11 cellular contexts compared by ENCODE assay signal in genomic region chr2:237677951-237678481, GRCh38. TPM values are rescaled to one million over a fixed set of nuclear protein-coding genes. Genes with fewer than 3 reads are reported as not detected.
A peak's percentile ranks its signal among the peaks of the same experiment; 100 is the strongest.
DNase-seq lines count a peak whose midpoint lies in the region; ATAC-seq and TF ChIP-seq lines count a peak whose summit lies in the region.
"Had no signal": no experiment of that assay in that cellular context is flagged by ENCODE, and none has a peak within 500 bp of the region (broad histone marks: within the 10 kb centered on the region; RNA-seq: fewer than 3 reads in every experiment).

No MANE protein-coding gene starts in this region.

- peak overlapping the region; percentile 96 for H3K18ac ChIP-seq in IMR-90 (ENCODE audit: low read depth, low read length)

- H3K36me3 ChIP-seq in IMR-90 (ENCODE audit: control insufficient read depth, insufficient read depth, low read length) = peaks cover 2% of the 10 kb centered on the region; the same call in 1 of the 2 replicates
- H3K36me3 ChIP-seq in ascending aorta = peaks cover 0 to 2% of the 10 kb centered on the region in 2 donors
- H3K36me3 ChIP-seq: cardiac muscle cell had no signal

- peak overlapping the region; percentile 90 for H4K5ac ChIP-seq in IMR-90 (ENCODE audit: low read depth, low read length)

- peaks cover 5% of the 10 kb centered on the region; the same call in 1 of the 2 replicates for H4K20me1 ChIP-seq in IMR-90 (ENCODE audit: insufficient read depth, low read length)

- no peaks in the 10 kb centered on the region for H3K27me3 Mint-ChIP-seq in stimulated activated memory B cell treated with anti-CD40 and anti-IgM and Interleukin-4, amounts not matched to agents 10 μg/mL and 1 μg/mL and 100 μg/mL, for 72 hours

- H3K4ac ChIP-seq in IMR-90 (ENCODE audit: low read depth, low read length) = peak overlapping the region; percentile 94

- H2AK5ac ChIP-seq in IMR-90 (ENCODE audit: low read depth, low read length) = peak overlapping the region; percentile 93

- peak overlapping the region; percentile 95; the same call in 2 of the 3 replicates for H2BK15ac ChIP-seq in IMR-90 (ENCODE audit: low read depth, low read length)

- peak overlapping the region; percentile 91 for H3K4me2 ChIP-seq in IMR-90 (ENCODE audit: low read depth, low read length)

- H3K27ac ChIP-seq in IMR-90 (ENCODE audit: insufficient read depth, low read length) = peak overlapping the region; percentile 100
- peak overlapping the region; percentile 83 to 86 for H3K27ac ChIP-seq in ascending aorta
- H3K27ac ChIP-seq: cardiac muscle cell had no signal

- TF ChIP-seq RAD21 in IMR-90 (IDR thresholded peaks at IDR 0.05; ENCODE audit: low read length) = no peak

- H3K4me1 Mint-ChIP-seq in stimulated activated memory B cell treated with anti-CD40 and anti-IgM and Interleukin-4, amounts not matched to agents 10 μg/mL and 1 μg/mL and 100 μg/mL, for 72 hours = peaks cover 51% of the 10 kb centered on the region

- H3K79me1 ChIP-seq in IMR-90 (ENCODE audit: low read depth in 1 of 2, low read length in 2 of 2) = peaks cover 31 to 87% of the 10 kb centered on the region in 2 experiments

- no peak for TF ChIP-seq CTCF in IMR-90 (conservative IDR thresholded peaks at IDR 0.05; ENCODE audit: low read depth, low read length)
- TF ChIP-seq CTCF in ascending aorta (IDR thresholded peaks at IDR 0.05) = no peak

- H2BK20ac ChIP-seq in IMR-90 (ENCODE audit: low read depth, low read length) = peak overlapping the region; percentile 93

- intact Hi-C loops in IMR-90 (cut with micrococcal nuclease) = loop anchor here (10.0 kb wide), 1 partner anchor 607 kb away; the partner anchor contains the start of gene PER2
- intact Hi-C loops in ascending aorta (cut with DNase I) = loop anchor here (2.0 to 5.0 kb wide), 2 partner anchors 13 to 81 kb away; no protein-coding TSS in a partner anchor

- no peaks in the 10 kb centered on the region for H3K27me3 ChIP-seq in IMR-90 (ENCODE audit: control insufficient read depth, insufficient read depth, low read length)
- H3K27me3 ChIP-seq in ascending aorta = no peaks in the 10 kb centered on the region
- H3K27me3 ChIP-seq: cardiac muscle cell had no signal

- POLR2A ChIA-PET in IMR-90 (lab: Charles Lee; ENCODE audit: unreplicated experiment) = interaction anchor here (1.3 kb wide), 1 partner anchor 10 kb away, joined by 4 read pairs; no protein-coding TSS in a partner anchor

- in situ Hi-C loops in IMR-90 (cut with MboI; ENCODE audit: low sequenced_read_pairs) = no loop called here

- no peak for TF ChIP-seq POLR2A in IMR-90 (IDR thresholded peaks at IDR 0.05; ENCODE audit: low read depth, low read length)

- peak overlapping the region; percentile 90 for H3K27ac Mint-ChIP-seq in stimulated activated memory B cell treated with anti-CD40 and anti-IgM and Interleukin-4, amounts not matched to agents 10 μg/mL and 1 μg/mL and 100 μg/mL, for 72 hours

- no peak overlapping the region for H3K4me3 ChIP-seq in IMR-90 (ENCODE audit: insufficient read depth, low read depth, low read length)
- no peak overlapping the region for H3K4me3 ChIP-seq in ascending aorta
- H3K4me3 ChIP-seq: cardiac muscle cell had no signal

- dilution Hi-C loops in IMR-90 (cut with HindIII; ENCODE audit: low sequenced_read_pairs, unreplicated experiment) = no loop called here

- no TSS peak for BruUV-seq in IMR-90 (replicated peaks; lab: Mats Ljungman, UMichigan)

- peak overlapping the region; percentile 92 for H2BK120ac ChIP-seq in IMR-90 (ENCODE audit: low read depth, low read length)

- H3K9me3 Mint-ChIP-seq in stimulated activated memory B cell treated with anti-CD40 and anti-IgM and Interleukin-4, amounts not matched to agents 10 μg/mL and 1 μg/mL and 100 μg/mL, for 72 hours = no peaks in the 10 kb centered on the region
- H3K9me3 Mint-ChIP-seq: nephron had no signal

- CTCF ChIA-PET in IMR-90 (lab: Yijun Ruan, JAX) = interaction anchor here (1.3 to 1.5 kb wide), 2 partner anchors 9 to 67 kb away, joined by 4 to 8 read pairs; no protein-coding TSS in a partner anchor

- peak overlapping the region; percentile 74 for H2AK9ac ChIP-seq in IMR-90 (replicated peaks; ENCODE audit: low read depth, low read length, poor library complexity)

- no peak overlapping the region for H3K4me3 Mint-ChIP-seq in stimulated activated memory B cell treated with anti-CD40 and anti-IgM and Interleukin-4, amounts not matched to agents 10 μg/mL and 1 μg/mL and 100 μg/mL, for 72 hours
- H3K4me3 Mint-ChIP-seq: nephron had no signal

- no CpG with 5 or more reads among the region's 7 CpGs for WGBS in IMR-90 (ENCODE audit: extremely low coverage in 2 of 2, insufficient read length in 1 of 2), 2 experiments

- peak overlapping the region; percentile 67 for H3K9ac ChIP-seq in IMR-90 (ENCODE audit: low read depth, low read length)

- H3K9me3 ChIP-seq in IMR-90 (ENCODE audit: control insufficient read depth, insufficient read depth, low read length) (no peaks in the 10 kb centered on the region), ascending aorta (no peaks in the 10 kb centered on the region)

- H3K23ac ChIP-seq in IMR-90 (ENCODE audit: low read depth, low read length) = peak overlapping the region; percentile 96; the same call in 1 of the 2 replicates

- H4K91ac ChIP-seq in IMR-90 (ENCODE audit: insufficient read depth, low read depth, low read length) = peak overlapping the region; percentile 89

- peak overlapping the region; percentile 42 to 92; a peak in 3 of 4 replicates for H4K8ac ChIP-seq in IMR-90 (ENCODE audit: low read depth in 2 of 2, low read length in 2 of 2)

- peak overlapping the region; percentile 30; the same call in 1 of the 2 replicates for H3K56ac ChIP-seq in IMR-90 (ENCODE audit: extremely low read depth, insufficient read depth, low read length)

- peaks cover 12% of the 10 kb centered on the region for H3K9me1 ChIP-seq in IMR-90 (ENCODE audit: insufficient read depth, low read length)

- peak overlapping the region; percentile 98 for H2BK5ac ChIP-seq in IMR-90 (ENCODE audit: low read depth, low read length, poor library complexity, severe bottlenecking)

- peak overlapping the region; percentile 94 for H3K14ac ChIP-seq in IMR-90 (replicated peaks; ENCODE audit: low read depth, low read length)

- peak overlapping the region; percentile 82 for H2AFZ ChIP-seq in IMR-90 (replicated peaks; ENCODE audit: low read length, poor library complexity)

- H3K36me3 Mint-ChIP-seq in stimulated activated memory B cell treated with anti-CD40 and anti-IgM and Interleukin-4, amounts not matched to agents 10 μg/mL and 1 μg/mL and 100 μg/mL, for 72 hours = no peaks in the 10 kb centered on the region

- peak; percentile 52 for ATAC-seq in IMR-90 (ENCODE audit: low read depth)
- ATAC-seq in stimulated activated memory B cell treated with anti-CD40 and anti-IgM and Interleukin-4, amounts not matched to agents 10 μg/mL and 1 μg/mL and 100 μg/mL, for 72 hours = no peak
- no peak for ATAC-seq in GM19397 (IDR thresholded peaks at IDR 0.05; ENCODE audit: unreplicated experiment)

- peak; percentile 95 for DNase-seq in IMR-90
- peak in 1 of 2 donors; percentile 86 for DNase-seq in ascending aorta (ENCODE audit: low spot score in 2 of 2)
- DNase-seq in iris pigment epithelial cell (ENCODE audit: low read depth) = peak; percentile 96
- no peak for DNase-seq in NCI-H1417 treated with DMSO at 0.1 percent for 48 hours (lab: John Stamatoyannopoulos, UW)
- DNase-seq in DMS 273 (lab: John Stamatoyannopoulos, UW; ENCODE audit: unreplicated experiment) = no peak
- no peak for DNase-seq in activated CD4-positive, alpha-beta T cell treated with anti-CD3 and anti-CD28 coated beads for 1 hour
- DNase-seq: H7 had no signal

- H3K4me1 ChIP-seq in IMR-90 (ENCODE audit: control insufficient read depth, insufficient read depth, low read length) = peaks cover 29% of the 10 kb centered on the region
- H3K4me1 ChIP-seq in ascending aorta = peaks cover 14 to 52% of the 10 kb centered on the region in 2 donors

TF ChIP-seq in IMR-90, 13 proteins besides CTCF, POLR2A, EP300 and RAD21:
- TF ChIP-seq ELK1 (IDR thresholded peaks at IDR 0.05; ENCODE audit: borderline replicate concordance, low read depth, low read length) (no peak), SMC3 (IDR thresholded peaks at IDR 0.05; ENCODE audit: low read depth, low read length) (no peak), MAZ (IDR thresholded peaks at IDR 0.05; ENCODE audit: borderline replicate concordance, low read depth, low read length) (0 out of 2 replicates have a peak, but pooled peaks have one; percentile 33), FOS (IDR thresholded peaks at IDR 0.05; ENCODE audit: low read depth, low read length) (peak; percentile 90), RCOR1 (IDR thresholded peaks at IDR 0.05; ENCODE audit: insufficient replicate concordance, low read length) (peak; percentile 73), CHD1 (IDR thresholded peaks at IDR 0.05; ENCODE audit: low read depth, low read length) (0 out of 2 replicates have a peak, but pooled peaks have one; percentile 60), CEBPB (IDR thresholded peaks at IDR 0.05; ENCODE audit: low read depth, low read length) (peak; percentile 98)

RNA-seq across cellular contexts. Expression of gene LRRFIP1, which starts 50.6 kb away (rescaled TPM):
- total RNA-seq in IMR-90 (2012; rRNA removed) (52.2 and 63.0 TPM in 2 replicates), ascending aorta (133 TPM)
- 47.4 and 54.4 TPM in 2 replicates for polyA plus RNA-seq in IMR-90 (2012; rRNA removed)
- 22.4 and 32.2 TPM in 2 replicates for polyA plus RNA-seq in IMR-90 (2012; cell fraction: cytosol; rRNA removed)
- 26.6 and 80.9 TPM in 2 replicates for polyA plus RNA-seq in IMR-90 (2012; cell fraction: nucleus; rRNA removed; ENCODE audit: low replicate concordance)

Comparison
In these comparisons a context has a peak if more than half of its experiments do, and no peak if none do; other contexts are left out.
1. DNase-seq: peak in IMR-90 (single experiment) and iris pigment epithelial cell (single experiment); none in NCI-H1417 treated with DMSO at 0.1 percent for 48 hours (single experiment), DMS 273 (single experiment) and activated CD4-positive, alpha-beta T cell treated with anti-CD3 and anti-CD28 coated beads for 1 hour (single experiment).